Comparison of ENCODE assay signal across 8 cellular contexts in the genomic region with DNA sequence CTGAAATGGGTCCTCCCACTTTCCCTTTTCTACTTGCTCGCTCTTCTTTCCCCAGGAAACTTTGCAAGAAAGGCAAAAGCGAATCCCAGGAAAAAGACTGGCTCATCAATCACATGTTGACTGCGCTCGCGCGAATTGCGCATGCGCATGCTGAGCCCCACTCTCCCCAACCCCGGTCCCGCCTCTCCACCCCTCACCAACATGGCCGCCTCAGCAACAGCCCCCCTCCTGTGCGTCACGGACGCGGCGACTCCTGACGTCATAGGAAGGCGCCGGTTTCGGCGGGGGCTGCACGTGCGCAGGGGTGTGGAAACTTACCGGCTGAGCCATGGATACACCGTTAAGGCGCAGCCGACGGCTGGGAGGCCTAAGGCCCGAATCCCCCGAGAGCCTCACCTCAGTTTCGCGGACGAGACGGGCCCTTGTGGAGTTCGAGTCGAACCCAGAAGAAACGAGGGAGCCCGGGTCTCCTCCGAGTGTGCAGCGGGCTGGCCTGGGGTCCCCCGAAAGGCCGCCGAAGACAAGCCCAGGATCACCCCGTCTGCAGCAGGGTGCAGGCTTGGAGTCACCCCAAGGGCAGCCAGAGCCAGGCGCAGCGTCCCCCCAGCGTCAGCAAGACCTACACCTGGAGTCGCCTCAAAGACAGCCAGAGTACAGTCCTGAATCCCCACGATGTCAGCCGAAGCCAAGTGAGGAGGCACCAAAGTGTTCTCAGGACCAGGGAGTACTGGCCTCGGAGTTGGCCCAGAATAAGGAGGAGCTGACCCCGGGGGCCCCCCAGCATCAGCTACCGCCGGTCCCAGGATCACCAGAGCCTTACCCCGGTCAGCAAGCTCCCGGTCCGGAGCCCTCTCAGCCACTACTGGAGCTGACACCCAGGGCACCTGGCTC. TPM values are rescaled to one million over a fixed set of nuclear protein-coding genes. Genes with fewer than 3 reads are reported as not detected.
DNase-seq lines count a peak whose midpoint lies in the region; ATAC-seq and TF ChIP-seq lines count a peak whose summit lies in the region.

A gene with protein sequence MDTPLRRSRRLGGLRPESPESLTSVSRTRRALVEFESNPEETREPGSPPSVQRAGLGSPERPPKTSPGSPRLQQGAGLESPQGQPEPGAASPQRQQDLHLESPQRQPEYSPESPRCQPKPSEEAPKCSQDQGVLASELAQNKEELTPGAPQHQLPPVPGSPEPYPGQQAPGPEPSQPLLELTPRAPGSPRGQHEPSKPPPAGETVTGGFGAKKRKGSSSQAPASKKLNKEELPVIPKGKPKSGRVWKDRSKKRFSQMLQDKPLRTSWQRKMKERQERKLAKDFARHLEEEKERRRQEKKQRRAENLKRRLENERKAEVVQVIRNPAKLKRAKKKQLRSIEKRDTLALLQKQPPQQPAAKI (plus strand): TSS at position 317 of the 891 bp plus-strand sequence. CDS start 12 bp downstream, at position 329.

- intact Hi-C loops in left lung (cut with DNase I): no loop called here

- peak within 1 kb of the TSS; percentile 55 to 59 for H3K27ac ChIP-seq in left lung

- peak; percentile 88 for ATAC-seq in GM19324 (IDR thresholded peaks at IDR 0.05; ENCODE audit: low FRiP score, unreplicated experiment)
- ATAC-seq in HG03469 (IDR thresholded peaks at IDR 0.05; ENCODE audit: unreplicated experiment): peak; percentile 49
- ATAC-seq in left lung: peak; percentile 96

- H3K27me3 ChIP-seq in left lung: peaks cover 0 to under 1% of the 10 kb centered on the region in 2 donors

- peak within 1 kb of the TSS; percentile 81 to 90 for H3K4me3 ChIP-seq in left lung

- H3K9me3 ChIP-seq in left lung: no peaks in the 10 kb centered on the region

- TF ChIP-seq CTCF in left lung (IDR thresholded peaks at IDR 0.05): no peak

- peaks cover 0 to 14% of the 10 kb centered on the region in 2 donors for H3K36me3 ChIP-seq in left lung

- DNase-seq in C1 segment of cervical spinal cord (lab: John Stamatoyannopoulos, UW) (peak; percentile 83 to 96 (median 92)), NCI-H774 (lab: John Stamatoyannopoulos, UW) (peak; percentile 88), dermis blood vessel endothelial cell (peak; percentile 98), left lung (peak; percentile 96 to 97)
- peak; percentile 98 to 99 for DNase-seq in activated CD4-positive, alpha-beta T cell treated with anti-CD3 and anti-CD28 coated beads, Interleukin-2, amount 50 U/mL, for 48 hours
- peak; percentile 98 for DNase-seq in stimulated activated CD4-positive, alpha-beta T cell treated with anti-CD3 and anti-CD28 coated beads, Interleukin-2, amount 100 ng/mL, for 4 hours (ENCODE audit: low read depth)

- peaks cover 23 to 47% of the 10 kb centered on the region in 2 donors for H3K4me1 ChIP-seq in left lung

RNA-seq across cellular contexts. Expression of the gene that starts here (rescaled TPM):
- total RNA-seq in dermis blood vessel endothelial cell: 14.0 and 31.2 TPM in 2 replicates
- total RNA-seq in left lung: 10 to 100 TPM; 10.2 to 23.1 TPM

Comparison
In these comparisons a context has a peak if more than half of its experiments do, and no peak if none do; other contexts are left out.
1. Peak in every context shown above with its lines: DNase-seq, ATAC-seq, H3K4me3 ChIP-seq and H3K27ac ChIP-seq.